In genomic region chr11:129766858-129767604, GRCh38 we compare ENCODE assay signal across 8 cellular contexts. TPM values are rescaled to one million over a fixed set of nuclear protein-coding genes. Genes with fewer than 3 reads are reported as not detected.
A peak's percentile ranks its signal among the peaks of the same experiment; 100 is the strongest.
DNase-seq lines count a peak whose midpoint lies in the region; FAIRE-seq and TF ChIP-seq lines count a peak whose summit lies in the region.

No MANE protein-coding gene starts in this region.

- H3K4me1 ChIP-seq in GM23248 (ENCODE audit: insufficient read depth) (no peaks in the 10 kb centered on the region), PC-9 (replicated peaks; ENCODE audit: insufficient read depth) (peaks cover 43% of the 10 kb centered on the region), H1 (replicated peaks in 1 of 4; ENCODE audit: control insufficient read depth in 3 of 4, insufficient read depth in 4 of 4, low read length in 3 of 4) (peaks cover 0 to 4% (median 0%) of the 10 kb centered on the region in 4 experiments; a peak in 2 of 7 replicates), stomach (peaks cover 0 to 3% (median 0%) of the 10 kb centered on the region in 4 donors)

- H2AFZ ChIP-seq in GM23248 = peak overlapping the region; percentile 68
- no peak overlapping the region for H2AFZ ChIP-seq in PC-9
- H2AFZ ChIP-seq in H1 (ENCODE audit: low read length) = peak overlapping the region; percentile 99

- H3K9ac ChIP-seq in GM23248 = no peak overlapping the region
- H3K9ac ChIP-seq in H1 (replicated peaks in 1 of 4; ENCODE audit: extremely low read depth in 1 of 4, low read depth in 3 of 4, low read length in 3 of 4) = no peak overlapping the region

- TF ChIP-seq EP300 in H1 (IDR thresholded peaks at IDR 0.05; ENCODE audit: borderline replicate concordance in 1 of 2, low read depth in 2 of 2, low read length in 2 of 2) (no peak), stomach (IDR thresholded peaks at IDR 0.05) (no peak)

- no peak overlapping the region for H3K18ac ChIP-seq in H1 (ENCODE audit: extremely low read depth, low read length)

- intact Hi-C loops in PC-9 (cut with micrococcal nuclease; ENCODE audit: unreplicated experiment) (loop anchor here (5.0 kb wide), 1 partner anchor 95 kb away; no protein-coding TSS in a partner anchor), stomach (cut with DNase I; ENCODE audit: low total_unique reads) (no loop called here)

- H4K91ac ChIP-seq in H1 (replicated peaks; ENCODE audit: insufficient read length, low read length) = no peak overlapping the region

- POLR2A ChIA-PET in PC-9 (lab: Charles Lee; ENCODE audit: unreplicated experiment) (no interaction called here), H1 (lab: Charles Lee; ENCODE audit: partially characterized antibody) (no interaction called here)

- peaks cover 20% of the 10 kb centered on the region for H3K27me3 ChIP-seq in GM23248 (replicated peaks; ENCODE audit: insufficient read depth)
- H3K27me3 ChIP-seq in PC-9 (ENCODE audit: insufficient read depth, low read depth) = no peaks in the 10 kb centered on the region
- no peaks in the 10 kb centered on the region for H3K27me3 ChIP-seq in H1 (replicated peaks in 1 of 4; ENCODE audit: control insufficient read depth in 3 of 4, extremely low read depth in 1 of 4, insufficient read depth in 3 of 4, low read length in 3 of 4)
- no peaks in the 10 kb centered on the region for H3K27me3 ChIP-seq in stomach

- H3K4me3 ChIP-seq in GM23248 (no peak overlapping the region), PC-9 (no peak overlapping the region), H1 (ENCODE audit: extremely low read depth in 1 of 4, insufficient read depth in 2 of 4, low read depth in 3 of 4, low read length in 4 of 4) (no peak overlapping the region), stomach (no peak overlapping the region)

- H2AK5ac ChIP-seq in H1 (ENCODE audit: low read depth, low read length) = no peak overlapping the region

- no peak overlapping the region for H3K27ac ChIP-seq in GM23248
- no peak overlapping the region for H3K27ac ChIP-seq in PC-9
- no peak overlapping the region for H3K27ac ChIP-seq in H1 (ENCODE audit: low read depth, low read length)
- no peak overlapping the region for H3K27ac ChIP-seq in stomach

- 5 to 9% methylated on average over 8 of the region's 8 CpGs for WGBS in GM23248 (ENCODE audit: low coverage in 1 of 2, low lambda C conversion rate in 2 of 2, missing lambda C conversion rate in 2 of 2), 2 experiments
- 42% methylated on average over 8 of the region's 8 CpGs; no CpG with 5 or more reads in 1 of the 2 experiments for WGBS in H1 (ENCODE audit: extremely low coverage in 1 of 2, insufficient coverage in 1 of 2, insufficient read length in 1 of 2, insufficient replicate concordance in 2 of 2, low coverage in 1 of 2, low lambda C conversion rate in 2 of 2, missing lambda C conversion rate in 1 of 2), 2 experiments
- WGBS in stomach, 5 donors = 15 to 28% (median 19%) methylated on average over 8 of the region's 8 CpGs

- H2BK20ac ChIP-seq in H1 (ENCODE audit: low read length) = no peak overlapping the region

- CTCF ChIA-PET in PC-9 (lab: Charles Lee) = interaction anchor here (0.7 to 1.0 kb wide), 2 partner anchors 95 to 99 kb away, joined by 3 read pairs; no protein-coding TSS in a partner anchor
- CTCF ChIA-PET in H1 (lab: Charles Lee; ENCODE audit: partially characterized antibody) = interaction anchor here (0.7 to 4.5 kb wide), 11 partner anchors 12 to 412 kb away, joined by 3 to 16 read pairs (median 3); no protein-coding TSS in a partner anchor

- peak; percentile 68 to 75 for TF ChIP-seq RAD21 in H1 (IDR thresholded peaks at IDR 0.05 in 1 of 2, conservative IDR thresholded peaks at IDR 0.05 in 1 of 2; ENCODE audit: low read depth in 2 of 2, low read length in 2 of 2)

- H3K4me2 ChIP-seq in GM23248 (ENCODE audit: unreplicated experiment) (no peak overlapping the region), PC-9 (peak overlapping the region; percentile 8; the same call in 1 of the 2 replicates), H1 (ENCODE audit: insufficient read depth in 1 of 2, low read depth in 2 of 2, low read length in 2 of 2) (peak overlapping the region in 1 of 2 experiments; percentile 56; a peak in 2 of 4 replicates)

- no peaks in the 10 kb centered on the region for H3K79me1 ChIP-seq in H1 (ENCODE audit: low read depth, low read length)

- no peak overlapping the region for H2BK120ac ChIP-seq in H1 (replicated peaks; ENCODE audit: low read depth, low read length)

- no peak overlapping the region for H3K56ac ChIP-seq in H1 (replicated peaks; ENCODE audit: insufficient read length, low read depth, low read length)

- H4K20me1 ChIP-seq in GM23248 (ENCODE audit: insufficient read depth) = no peaks in the 10 kb centered on the region
- H4K20me1 ChIP-seq in PC-9 (ENCODE audit: insufficient read depth) = no peaks in the 10 kb centered on the region
- no peaks in the 10 kb centered on the region for H4K20me1 ChIP-seq in H1 (replicated peaks in 1 of 2; ENCODE audit: control insufficient read depth in 1 of 2, insufficient read depth in 2 of 2, low read length in 2 of 2)

- no peak overlapping the region for H2BK15ac ChIP-seq in H1 (ENCODE audit: low read length)

- no peaks in the 10 kb centered on the region for H3K9me3 ChIP-seq in GM23248 (ENCODE audit: low read depth)
- H3K9me3 ChIP-seq in PC-9 (ENCODE audit: insufficient read depth, low read depth) = no peaks in the 10 kb centered on the region
- no peaks in the 10 kb centered on the region for H3K9me3 ChIP-seq in H1 (ENCODE audit: insufficient read depth in 2 of 2, low read depth in 1 of 2, low read length in 1 of 2)
- peaks cover 0 to 10% (median 0%) of the 10 kb centered on the region in 4 donors for H3K9me3 ChIP-seq in stomach

- DNase-seq in CMK (ENCODE audit: low read depth) (peak; percentile 9), GM23248 (peak; percentile 58), PC-9 (peak in 1 of 2 experiments; percentile 31), H1 (ENCODE audit: low read depth in 1 of 2, low spot score in 2 of 2) (peak; percentile 38 to 67), stomach (peak; percentile 49), midbrain (lab: John Stamatoyannopoulos, UW) (no peak), OCI-M2 (lab: John Stamatoyannopoulos, UW; ENCODE audit: unreplicated experiment) (no peak), GM12892 (ENCODE audit: insufficient read length) (no peak)

- H3K23me2 ChIP-seq in H1 (ENCODE audit: low read depth, low read length) = no peaks in the 10 kb centered on the region

- in situ Hi-C loops in GM23248 (cut with MboI) = no loop called here

- H3K4ac ChIP-seq in H1 (replicated peaks; ENCODE audit: insufficient read length, low read depth, low read length) = no peak overlapping the region

- no peak overlapping the region for H4K8ac ChIP-seq in H1 (ENCODE audit: extremely low read depth, insufficient read depth, low read length)

- TF ChIP-seq CTCF in PC-9 (conservative IDR thresholded peaks at IDR 0.05) = peak; percentile 69
- TF ChIP-seq CTCF in H1 (IDR thresholded peaks at IDR 0.05; ENCODE audit: control extremely low read depth in 1 of 3, insufficient read depth in 1 of 3, low read depth in 1 of 3, low read length in 3 of 3) = peak; percentile 68 to 78 (median 68)
- peak in 4 of 7 experiments; percentile 17 to 36 (median 26) for TF ChIP-seq CTCF in stomach (IDR thresholded peaks at IDR 0.05)

- H3K79me2 ChIP-seq in GM23248 (ENCODE audit: insufficient read depth) (no peaks in the 10 kb centered on the region), PC-9 (ENCODE audit: low read depth) (no peaks in the 10 kb centered on the region), H1 (ENCODE audit: control insufficient read depth in 1 of 2, insufficient read depth in 2 of 2, low read length in 2 of 2) (no peaks in the 10 kb centered on the region)

- H3F3A ChIP-seq in GM23248 (ENCODE audit: insufficient read depth) = no peaks in the 10 kb centered on the region
- H3F3A ChIP-seq in PC-9 (ENCODE audit: insufficient read depth, low read depth) = peaks cover 9% of the 10 kb centered on the region

- no peak overlapping the region for H3K14ac ChIP-seq in H1 (ENCODE audit: insufficient read length)

- FAIRE-seq in H1 (lab: Jason Lieb, UNC) (peak; percentile 83), GM12892 (lab: Jason Lieb, UNC) (no peak)

- H2BK5ac ChIP-seq in H1 (ENCODE audit: low read depth, low read length) = no peak overlapping the region

- no TSS peak for BruUV-seq in PC-9 (replicated peaks; lab: Mats Ljungman, UMichigan)

- H4K5ac ChIP-seq in H1 (ENCODE audit: insufficient read length, low read depth, low read length) = no peak overlapping the region

- H3K36me3 ChIP-seq in GM23248 (ENCODE audit: low read depth) = no peaks in the 10 kb centered on the region
- no peaks in the 10 kb centered on the region for H3K36me3 ChIP-seq in PC-9 (ENCODE audit: low read depth)
- no peaks in the 10 kb centered on the region for H3K36me3 ChIP-seq in H1 (ENCODE audit: control insufficient read depth in 2 of 4, insufficient read depth in 4 of 4, low read length in 3 of 4)
- no peaks in the 10 kb centered on the region for H3K36me3 ChIP-seq in stomach

- no peak overlapping the region for H2BK12ac ChIP-seq in H1 (ENCODE audit: low read depth, low read length)

- no peak overlapping the region for H3K23ac ChIP-seq in H1 (ENCODE audit: insufficient read length)

- no peak for TF ChIP-seq POLR2A in H1 (IDR thresholded peaks at IDR 0.05; ENCODE audit: control extremely low read depth in 1 of 2, low read depth in 2 of 2, low read length in 2 of 2)
- TF ChIP-seq POLR2A in stomach (IDR thresholded peaks at IDR 0.05) = no peak
- TF ChIP-seq POLR2A in GM12892 (IDR thresholded peaks at IDR 0.05; ENCODE audit: low read depth, low read length) = no peak

- no peaks in the 10 kb centered on the region for H3K9me2 ChIP-seq in GM23248 (ENCODE audit: insufficient read depth)
- no peaks in the 10 kb centered on the region for H3K9me2 ChIP-seq in PC-9 (ENCODE audit: insufficient read depth)

TF ChIP-seq in H1, 55 proteins besides CTCF, POLR2A, EP300 and RAD21 (continues in another document):
- no peak for TF ChIP-seq SP4 (IDR thresholded peaks at IDR 0.05; ENCODE audit: low read length)
- no peak for TF ChIP-seq ZNF274 (IDR thresholded peaks at IDR 0.05; ENCODE audit: borderline replicate concordance, extremely low read depth, low read length)
- TF ChIP-seq YY1 (IDR thresholded peaks at IDR 0.05; ENCODE audit: low read depth, low read length) = no peak

RNA-seq across cellular contexts. Expression of gene TMEM45B, which starts 48.6 kb away (rescaled TPM):
- total RNA-seq in GM23248 (2014; rRNA removed; shearing (Covaris generic)) = not detected in 2 replicates
- polyA plus RNA-seq in GM23248 (2016; fragmentation: Nextera tagmentation; extraction: Ambion mirVana) (not detected in 2 replicates), H1 (2011; rRNA removed) (0.08 and 0.23 TPM in 2 replicates), stomach (10 to 100 TPM in 2 of 3 donors, 1 to 10 TPM in 1; 5.3 to 22.1 (median 16.5) TPM)
- total RNA-seq in PC-9 (2021) (11.4 and 13.3 TPM in 2 replicates), stomach (10 to 100 TPM in 3 of 5 donors, 1 to 10 TPM in 2; 3.6 to 80.6 (median 37.1) TPM)
- total RNA-seq in H1 (2021; fragmentation: NEBNext Ultra II Directional; extraction: Animal tissue kit (Norgen Biotek cat#: 25700)) = not detected in 2 replicates
- 0.22 TPM for polyA plus RNA-seq in H1 (2011; cell fraction: cytosol; rRNA removed)
- 0.41 TPM for polyA plus RNA-seq in H1 (2011; cell fraction: nucleus; rRNA removed)
- polyA plus RNA-seq in H1 (2012, experiment 1 of 2) = 0.29 to 1.7 TPM (median 0.55 TPM) in 4 replicates
- 0.10 TPM for polyA plus RNA-seq in H1 (2012, experiment 2 of 2)
- polyA plus RNA-seq in H1 (2013, experiment 1 of 2) = 0.14 TPM
- 0.17 TPM for polyA plus RNA-seq in H1 (2013, experiment 2 of 2)
- 0.06 TPM in 1 of 2 replicates, not detected in the other for polyA minus RNA-seq in H1 (2011; rRNA and poly(A)+ RNA removed)
- polyA minus RNA-seq in H1 (2011; cell fraction: cytosol; rRNA and poly(A)+ RNA removed) = not detected
- not detected for polyA minus RNA-seq in H1 (2011; cell fraction: nucleus; rRNA and poly(A)+ RNA removed)
- not detected for polyA plus RNA-seq in GM12892 (2012; ENCODE audit: missing spikeins)

Comparison
In these comparisons a context has a peak if more than half of its experiments do, and no peak if none do; other contexts are left out.
1. DNase-seq: peak in CMK (single experiment), GM23248 (single experiment), H1 (2 of 2) and stomach (single experiment); none in midbrain (single experiment), OCI-M2 (single experiment) and GM12892 (single experiment).
2. Peak in every context shown above with its lines, with median percentiles within 50 percentile points of each other: CTCF ChIP-seq.